25 cellular contexts compared by ENCODE assay signal in genomic region chr15:97459771-97460170, GRCh38.
DNase-seq lines count a peak whose midpoint lies in the region; ATAC-seq and TF ChIP-seq lines count a peak whose summit lies in the region.
"Had no signal": no experiment of that assay in that cellular context is flagged by ENCODE, and none has a peak within 500 bp of the region (broad histone marks: within the 10 kb centered on the region; RNA-seq: fewer than 3 reads in every experiment).

No MANE protein-coding gene starts in this region.

- WGBS in esophagus muscularis mucosa: 22% methylated on average over 1 of the region's 1 CpG

- H3K9me3 Mint-ChIP-seq in stimulated activated effector memory CD8-positive, alpha-beta T cell treated with anti-CD3 and anti-CD28 coated beads, Interleukin-12 subunit alpha, Interleukin-12 subunit beta, amount 100 ng/mL, for 72 hours: no peaks in the 10 kb centered on the region
- H3K9me3 Mint-ChIP-seq: CD4-positive, alpha-beta T cell; GM23338; H9 had no signal

- peak; percentile 61 for ATAC-seq in left ventricle myocardium superior
- peak; percentile 44 for ATAC-seq in omental fat pad (ENCODE audit: low FRiP score)
- ATAC-seq in stimulated activated effector memory CD8-positive, alpha-beta T cell treated with anti-CD3 and anti-CD28 coated beads, Interleukin-12 subunit alpha, Interleukin-12 subunit beta, amount 100 ng/mL, for 72 hours: no peak
- no peak for ATAC-seq in GM21723 (IDR thresholded peaks at IDR 0.05; ENCODE audit: unreplicated experiment)
- ATAC-seq: A549, GM12878, GM23338, HCT116 had no signal

- no peak for TF ChIP-seq EP300 in esophagus muscularis mucosa (IDR thresholded peaks at IDR 0.05)

- H3K27ac ChIP-seq in left ventricle myocardium inferior (replicated peaks) (no peak overlapping the region), esophagus muscularis mucosa (replicated peaks in 1 of 4) (peak overlapping the region in 3 of 4 donors; percentile 24 to 64 (median 58))
- H3K27ac ChIP-seq: A549 had no signal

- intact Hi-C loops in left ventricle myocardium superior (cut with micrococcal nuclease) (no loop called here), left ventricle myocardium inferior (cut with micrococcal nuclease) (no loop called here), esophagus muscularis mucosa (cut with DNase I) (no loop called here)

- no peak overlapping the region for H3K27ac Mint-ChIP-seq in stimulated activated effector memory CD8-positive, alpha-beta T cell treated with anti-CD3 and anti-CD28 coated beads, Interleukin-12 subunit alpha, Interleukin-12 subunit beta, amount 100 ng/mL, for 72 hours
- H3K27ac Mint-ChIP-seq: CD14-positive monocyte; CD4-positive, alpha-beta T cell; GM23338; H9; HFFc6 had no signal

- H3K4me1 ChIP-seq in left ventricle myocardium inferior: peaks cover 18% of the 10 kb centered on the region
- peaks cover 20 to 40% (median 33%) of the 10 kb centered on the region in 4 donors for H3K4me1 ChIP-seq in esophagus muscularis mucosa
- H3K4me1 ChIP-seq: A549, BE2C had no signal

- no peak overlapping the region for H3K4me3 Mint-ChIP-seq in stimulated activated effector memory CD8-positive, alpha-beta T cell treated with anti-CD3 and anti-CD28 coated beads, Interleukin-12 subunit alpha, Interleukin-12 subunit beta, amount 100 ng/mL, for 72 hours
- H3K4me3 Mint-ChIP-seq: CD14-positive monocyte; CD4-positive, alpha-beta T cell; CD8-positive, alpha-beta memory T cell; GM23338; H9; HFFc6 had no signal

- TF ChIP-seq POLR2A in esophagus muscularis mucosa (IDR thresholded peaks at IDR 0.05; ENCODE audit: low read depth): no peak

- no peaks in the 10 kb centered on the region for H3K27me3 ChIP-seq in left ventricle myocardium inferior (ENCODE audit: low read depth)
- H3K27me3 ChIP-seq in esophagus muscularis mucosa: no peaks in the 10 kb centered on the region
- H3K27me3 ChIP-seq: BE2C; BLaER1 treated with 17β-estradiol and CSF1 and Interleukin-3, amounts not matched to agents 10 nM and 100 nM had no signal

- no peak for TF ChIP-seq CTCF in left ventricle myocardium inferior (IDR thresholded peaks at IDR 0.05; ENCODE audit: borderline replicate concordance)
- no peak for TF ChIP-seq CTCF in esophagus muscularis mucosa (IDR thresholded peaks at IDR 0.05)
- TF ChIP-seq CTCF in omental fat pad (IDR thresholded peaks at IDR 0.05): no peak

- H3K4me1 Mint-ChIP-seq in stimulated activated effector memory CD8-positive, alpha-beta T cell treated with anti-CD3 and anti-CD28 coated beads, Interleukin-12 subunit alpha, Interleukin-12 subunit beta, amount 100 ng/mL, for 72 hours: no peaks in the 10 kb centered on the region
- H3K4me1 Mint-ChIP-seq: CD14-positive monocyte; CD8-positive, alpha-beta memory T cell had no signal

- no peaks in the 10 kb centered on the region for H3K9me3 ChIP-seq in left ventricle myocardium inferior (replicated peaks)
- H3K9me3 ChIP-seq in esophagus muscularis mucosa: no peaks in the 10 kb centered on the region
- H3K9me3 ChIP-seq: A549; BE2C; BLaER1 treated with 17β-estradiol and CSF1 and Interleukin-3, amounts not matched to agents 10 nM and 100 nM had no signal

- H3K36me3 Mint-ChIP-seq in stimulated activated effector memory CD8-positive, alpha-beta T cell treated with anti-CD3 and anti-CD28 coated beads, Interleukin-12 subunit alpha, Interleukin-12 subunit beta, amount 100 ng/mL, for 72 hours: no peaks in the 10 kb centered on the region
- H3K36me3 Mint-ChIP-seq: CD14-positive monocyte; CD8-positive, alpha-beta memory T cell had no signal

- H3K4me3 ChIP-seq in left ventricle myocardium inferior (no peak overlapping the region), esophagus muscularis mucosa (no peak overlapping the region)
- H3K4me3 ChIP-seq: A549; BLaER1 treated with 17β-estradiol and CSF1 and Interleukin-3, amounts not matched to agents 10 nM and 100 nM; GM12878; GM23338 had no signal

- DNase-seq in left ventricle myocardium superior (no peak), left ventricle myocardium inferior (no peak), esophagus muscularis mucosa (ENCODE audit: extremely low spot score) (no peak), omental fat pad (ENCODE audit: low spot score) (no peak), retina (no peak)
- no peak for DNase-seq in stimulated activated effector memory CD8-positive, alpha-beta T cell treated with anti-CD3 and anti-CD28 coated beads, Interleukin-12 subunit alpha, Interleukin-12 subunit beta, amount 100 ng/mL, for 72 hours (ENCODE audit: low spot score in 2 of 2)
- DNase-seq: 8988T; ACHN; AML-193; BE2C; CD4-positive, alpha-beta T cell; CD8-positive, alpha-beta memory T cell; DMS 273 treated with DMSO at 0.1 percent for 48 hours; DMS79; EL; GDM1; H9; HFFc6 had no signal

- H3K36me3 ChIP-seq in left ventricle myocardium inferior (no peaks in the 10 kb centered on the region), esophagus muscularis mucosa (no peaks in the 10 kb centered on the region)
- H3K36me3 ChIP-seq: BE2C; BLaER1 treated with 17β-estradiol and CSF1 and Interleukin-3, amounts not matched to agents 10 nM and 100 nM had no signal

Comparison
In these comparisons a context has a peak if more than half of its experiments do, and no peak if none do; other contexts are left out.
1. ATAC-seq: peak in left ventricle myocardium superior (single experiment) and omental fat pad (single experiment); none in stimulated activated effector memory CD8-positive, alpha-beta T cell treated with anti-CD3 and anti-CD28 coated beads, Interleukin-12 subunit alpha, Interleukin-12 subunit beta, amount 100 ng/mL, for 72 hours (single experiment) and GM21723 (single experiment).